ENCODE assay signal across 13 cellular contexts in the genomic region with DNA sequence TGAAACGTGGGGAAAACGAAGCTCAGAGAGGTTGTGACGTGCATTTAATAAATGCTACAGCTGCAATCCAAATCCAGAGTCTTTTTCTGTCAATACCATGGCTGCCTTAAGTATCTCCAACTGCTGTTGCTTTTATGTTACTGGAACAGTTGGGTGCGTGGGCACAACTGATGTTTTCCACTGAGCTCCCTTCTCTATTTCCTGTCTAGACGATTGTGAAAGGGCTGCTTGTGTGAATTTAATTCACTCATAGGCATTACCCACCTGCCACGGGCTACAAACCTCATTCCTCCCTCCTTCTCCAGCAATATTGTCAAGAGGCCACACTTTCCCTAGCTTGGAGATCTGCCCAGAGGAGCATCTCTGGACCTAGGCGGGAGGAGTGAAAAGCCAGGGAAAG.
DNase-seq lines count a peak whose midpoint lies in the region; ATAC-seq and FAIRE-seq lines count a peak whose summit lies in the region.
"Had no signal": no experiment of that assay in that cellular context is flagged by ENCODE, and none has a peak within 500 bp of the region (broad histone marks: within the 10 kb centered on the region; RNA-seq: fewer than 3 reads in every experiment).

No MANE protein-coding gene starts in this region.

- CTCF ChIA-PET in activated CD4-positive, alpha-beta T cell treated with anti-CD3 and anti-CD28 coated beads for 36 hours (lab: Charles Lee): interaction anchor here (0.8 kb wide), 2 partner anchors 17 to 268 kb away, joined by 3 read pairs; no protein-coding TSS in a partner anchor

- peak overlapping the region; percentile 90 for H3K27ac Mint-ChIP-seq in activated CD4-positive, alpha-beta T cell treated with anti-CD3 and anti-CD28 coated beads for 36 hours
- peak overlapping the region; percentile 96 for H3K27ac Mint-ChIP-seq in activated naive CD8-positive, alpha-beta T cell
- peak overlapping the region; percentile 62 for H3K27ac Mint-ChIP-seq in stimulated activated effector memory CD8-positive, alpha-beta T cell treated with anti-CD3 and anti-CD28 coated beads, Interleukin-12 subunit alpha, Interleukin-12 subunit beta, amount 100 ng/mL, for 72 hours

- peak overlapping the region; percentile 79 for H3K4me3 Mint-ChIP-seq in activated CD4-positive, alpha-beta T cell treated with anti-CD3 and anti-CD28 coated beads for 36 hours
- peak overlapping the region; percentile 84 for H3K4me3 Mint-ChIP-seq in activated naive CD8-positive, alpha-beta T cell
- peak overlapping the region; percentile 36 for H3K4me3 Mint-ChIP-seq in stimulated activated effector memory CD8-positive, alpha-beta T cell treated with anti-CD3 and anti-CD28 coated beads, Interleukin-12 subunit alpha, Interleukin-12 subunit beta, amount 100 ng/mL, for 72 hours

- peaks cover 66% of the 10 kb centered on the region for H3K4me1 Mint-ChIP-seq in activated CD4-positive, alpha-beta T cell treated with anti-CD3 and anti-CD28 coated beads for 36 hours
- peaks cover 72% of the 10 kb centered on the region for H3K4me1 Mint-ChIP-seq in activated naive CD8-positive, alpha-beta T cell (ENCODE audit: low read depth)
- H3K4me1 Mint-ChIP-seq in stimulated activated effector memory CD8-positive, alpha-beta T cell treated with anti-CD3 and anti-CD28 coated beads, Interleukin-12 subunit alpha, Interleukin-12 subunit beta, amount 100 ng/mL, for 72 hours: peaks cover 36% of the 10 kb centered on the region

- POLR2A ChIA-PET in activated CD4-positive, alpha-beta T cell treated with anti-CD3 and anti-CD28 coated beads for 36 hours (lab: Charles Lee): interaction anchor here (0.8 to 1.4 kb wide), 5 partner anchors 16 to 528 kb away, joined by 3 read pairs; no protein-coding TSS in a partner anchor

- peak; percentile 4 for DNase-seq in NCI-H2029 treated with DMSO at 0.1 percent for 48 hours (lab: John Stamatoyannopoulos, UW)
- DNase-seq in NCI-H2029 (lab: John Stamatoyannopoulos, UW): no peak
- peak; percentile 71 for DNase-seq in activated CD4-positive, alpha-beta T cell treated with anti-CD3 and anti-CD28 coated beads for 36 hours
- DNase-seq in stimulated activated effector memory CD8-positive, alpha-beta T cell treated with anti-CD3 and anti-CD28 coated beads, Interleukin-12 subunit alpha, Interleukin-12 subunit beta, amount 100 ng/mL, for 72 hours (ENCODE audit: low spot score in 2 of 2): no peak
- DNase-seq in RCC 7860 (ENCODE audit: low spot score): no peak
- no peak for DNase-seq in middle frontal gyrus (ENCODE audit: extremely low spot score, low spot score)
- no peak for DNase-seq in KG1 (lab: John Stamatoyannopoulos, UW)
- DNase-seq: left lung, NCI-H1694 treated with DMSO at 0.1 percent for 48 hours, T-helper 9 cell had no signal

- ATAC-seq in activated CD4-positive, alpha-beta T cell treated with anti-CD3 and anti-CD28 coated beads for 36 hours: peak; percentile 57
- ATAC-seq in stimulated activated effector memory CD8-positive, alpha-beta T cell treated with anti-CD3 and anti-CD28 coated beads, Interleukin-12 subunit alpha, Interleukin-12 subunit beta, amount 100 ng/mL, for 72 hours: no peak
- ATAC-seq: left lung had no signal

- FAIRE-seq in RCC 7860 (lab: Jason Lieb, UNC): no peak
- FAIRE-seq: A204.1, H54 had no signal

- intact Hi-C loops in activated CD4-positive, alpha-beta T cell treated with anti-CD3 and anti-CD28 coated beads for 36 hours (cut with DNase I, micrococcal nuclease): loop anchor here in 1 of 2 experiments (2.0 to 5.0 kb wide), 3 partner anchors 16 to 840 kb away; no protein-coding TSS in a partner anchor

- H3K36me3 Mint-ChIP-seq in activated CD4-positive, alpha-beta T cell treated with anti-CD3 and anti-CD28 coated beads for 36 hours (ENCODE audit: low read depth): peaks cover 51% of the 10 kb centered on the region
- peaks cover 10% of the 10 kb centered on the region for H3K36me3 Mint-ChIP-seq in activated naive CD8-positive, alpha-beta T cell
- H3K36me3 Mint-ChIP-seq in stimulated activated effector memory CD8-positive, alpha-beta T cell treated with anti-CD3 and anti-CD28 coated beads, Interleukin-12 subunit alpha, Interleukin-12 subunit beta, amount 100 ng/mL, for 72 hours: no peaks in the 10 kb centered on the region

- no peaks in the 10 kb centered on the region for H3K27me3 Mint-ChIP-seq in activated CD4-positive, alpha-beta T cell treated with anti-CD3 and anti-CD28 coated beads for 36 hours
- H3K27me3 Mint-ChIP-seq in activated naive CD8-positive, alpha-beta T cell: no peaks in the 10 kb centered on the region

- H3K9me3 Mint-ChIP-seq in activated CD4-positive, alpha-beta T cell treated with anti-CD3 and anti-CD28 coated beads for 36 hours (ENCODE audit: low read depth): peaks cover 4% of the 10 kb centered on the region
- H3K9me3 Mint-ChIP-seq in activated naive CD8-positive, alpha-beta T cell (ENCODE audit: low read depth): peaks cover 2% of the 10 kb centered on the region
- H3K9me3 Mint-ChIP-seq in stimulated activated effector memory CD8-positive, alpha-beta T cell treated with anti-CD3 and anti-CD28 coated beads, Interleukin-12 subunit alpha, Interleukin-12 subunit beta, amount 100 ng/mL, for 72 hours: no peaks in the 10 kb centered on the region

Comparison
In these comparisons a context has a peak if more than half of its experiments do, and no peak if none do; other contexts are left out.
1. DNase-seq: peak in NCI-H2029 treated with DMSO at 0.1 percent for 48 hours (single experiment) and activated CD4-positive, alpha-beta T cell treated with anti-CD3 and anti-CD28 coated beads for 36 hours (single experiment); none in NCI-H2029 (single experiment), stimulated activated effector memory CD8-positive, alpha-beta T cell treated with anti-CD3 and anti-CD28 coated beads, Interleukin-12 subunit alpha, Interleukin-12 subunit beta, amount 100 ng/mL, for 72 hours (0 of 2), RCC 7860 (single experiment), middle frontal gyrus (single experiment) and KG1 (single experiment).
2. Peak in every context shown above with its lines, with median percentiles within 50 percentile points of each other: H3K27ac Mint-ChIP-seq and H3K4me3 Mint-ChIP-seq.